Comparison of ENCODE assay signal across 15 cellular contexts in the genomic region with DNA sequence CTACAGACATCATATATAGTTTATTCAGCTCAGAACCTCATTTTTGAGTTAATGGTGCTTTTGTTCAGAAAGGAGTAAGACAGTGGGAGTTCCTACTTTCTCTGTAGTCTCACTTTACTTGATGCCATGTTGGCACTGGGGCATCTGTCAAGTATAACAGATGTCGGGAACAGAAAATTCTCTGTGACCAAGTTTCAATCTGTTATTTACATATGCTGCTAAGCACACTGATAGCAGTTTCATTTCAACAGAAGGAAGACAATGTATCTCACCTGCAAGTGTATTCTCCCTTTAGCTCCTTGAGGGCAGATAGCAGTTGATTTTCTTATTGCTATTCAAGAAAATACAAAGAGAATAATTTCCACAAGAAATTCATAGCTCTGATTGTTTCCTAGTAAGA.
DNase-seq lines count a peak whose midpoint lies in the region; ATAC-seq and TF ChIP-seq lines count a peak whose summit lies in the region.
"Had no signal": no experiment of that assay in that cellular context is flagged by ENCODE, and none has a peak within 500 bp of the region (broad histone marks: within the 10 kb centered on the region; RNA-seq: fewer than 3 reads in every experiment).

No MANE protein-coding gene starts in this region.

- 0 out of 2 replicates have a peak overlapping the region, but pooled peaks have one; percentile 6 for H3K4me2 ChIP-seq in MM.1S (ENCODE audit: low read depth, low read length)
- H3K4me2 ChIP-seq: BLaER1 treated with 17β-estradiol and CSF1 and Interleukin-3, amounts not matched to agents 10 nM and 100 nM had no signal

- no peaks in the 10 kb centered on the region for H3K79me2 ChIP-seq in MM.1S (ENCODE audit: low read length)

- H3K9me2 ChIP-seq in MM.1S (replicated peaks; ENCODE audit: insufficient read depth, low read length) = no peaks in the 10 kb centered on the region

- H3K27ac ChIP-seq in MM.1S (ENCODE audit: low read length) = no peak overlapping the region
- H3K27ac ChIP-seq: BLaER1 treated with 17β-estradiol and CSF1 and Interleukin-3, amounts not matched to agents 10 nM and 100 nM; HL-60 had no signal

- no peak for ATAC-seq in GM18870 (IDR thresholded peaks at IDR 0.05; ENCODE audit: unreplicated experiment)
- ATAC-seq in GM19397 (IDR thresholded peaks at IDR 0.05; ENCODE audit: unreplicated experiment) = no peak
- ATAC-seq: GM12878 had no signal

- H3K36me3 Mint-ChIP-seq in glutamatergic neuron (ENCODE audit: unreplicated experiment) = no peaks in the 10 kb centered on the region
- H3K36me3 Mint-ChIP-seq: CD4-positive, CD25-positive, alpha-beta regulatory T cell had no signal

- peaks cover 4% of the 10 kb centered on the region for H3K27me3 Mint-ChIP-seq in glutamatergic neuron (ENCODE audit: unreplicated experiment)
- H3K27me3 Mint-ChIP-seq: CD4-positive, CD25-positive, alpha-beta regulatory T cell had no signal

- H3K4me3 Mint-ChIP-seq in glutamatergic neuron (ENCODE audit: unreplicated experiment) = peak overlapping the region; percentile 20
- H3K4me3 Mint-ChIP-seq: CD4-positive, CD25-positive, alpha-beta regulatory T cell; HFFc6 had no signal

- H3K4me1 Mint-ChIP-seq in glutamatergic neuron (ENCODE audit: low read depth, unreplicated experiment) = peaks cover 13% of the 10 kb centered on the region
- H3K4me1 Mint-ChIP-seq: CD4-positive, CD25-positive, alpha-beta regulatory T cell had no signal

- TF ChIP-seq CTCF in MM.1S (IDR thresholded peaks at IDR 0.05; ENCODE audit: low read length) (no peak), glutamatergic neuron (IDR thresholded peaks at IDR 0.05; ENCODE audit: partially characterized antibody, unreplicated experiment) (no peak)

- H3K4me3 ChIP-seq in MM.1S (ENCODE audit: low read length) = no peak overlapping the region
- H3K4me3 ChIP-seq: BLaER1 treated with 17β-estradiol and CSF1 and Interleukin-3, amounts not matched to agents 10 nM and 100 nM; GM12878 had no signal

- H3K27me3 ChIP-seq in MM.1S (replicated peaks; ENCODE audit: insufficient read depth, low read length) = no peaks in the 10 kb centered on the region
- H3K27me3 ChIP-seq: BLaER1 treated with 17β-estradiol and CSF1 and Interleukin-3, amounts not matched to agents 10 nM and 100 nM had no signal

- no peaks in the 10 kb centered on the region for H3K9me3 ChIP-seq in MM.1S (replicated peaks; ENCODE audit: insufficient read depth, low read length)

- H2AFZ ChIP-seq in MM.1S (ENCODE audit: low read length) = no peak overlapping the region

- H3K9ac ChIP-seq in MM.1S (ENCODE audit: low read length) = no peak overlapping the region
- H3K9ac ChIP-seq: BLaER1 treated with 17β-estradiol and CSF1 and Interleukin-3, amounts not matched to agents 10 nM and 100 nM had no signal

- H3K4me1 ChIP-seq in MM.1S (ENCODE audit: low read length) = peaks cover 8% of the 10 kb centered on the region; the same call in 1 of the 2 replicates

- H3K9me3 Mint-ChIP-seq in glutamatergic neuron (ENCODE audit: unreplicated experiment) = peaks cover 8% of the 10 kb centered on the region

- H4K20me1 ChIP-seq in MM.1S (ENCODE audit: insufficient read depth, low read length) = no peaks in the 10 kb centered on the region
- H4K20me1 ChIP-seq: BLaER1 treated with 17β-estradiol and CSF1 and Interleukin-3, amounts not matched to agents 10 nM and 100 nM had no signal

- no peaks in the 10 kb centered on the region for H3F3A ChIP-seq in MM.1S (ENCODE audit: insufficient read depth, low read length)

- DNase-seq in DMS 273 (lab: John Stamatoyannopoulos, UW; ENCODE audit: unreplicated experiment) (peak; percentile 86), MM.1S (peak; percentile 76), NCI-H2171 treated with DMSO at 0.1 percent for 48 hours (lab: John Stamatoyannopoulos, UW) (peak; percentile 80), glutamatergic neuron (no peak), RPMI8226 (no peak)
- no peak for DNase-seq in activated effector memory CD4-positive, alpha-beta T cell treated with anti-CD3 and anti-CD28 coated beads, Interleukin-2, amount 50 U/mL, for 16 hours
- DNase-seq: ACHN; CD4-positive, CD25-positive, alpha-beta regulatory T cell; HCEC 1CT; HFFc6 had no signal

- H3K27ac Mint-ChIP-seq in glutamatergic neuron (ENCODE audit: unreplicated experiment) = peak overlapping the region; percentile 43
- H3K27ac Mint-ChIP-seq: CD4-positive, CD25-positive, alpha-beta regulatory T cell; HFFc6 had no signal

- H3K36me3 ChIP-seq in MM.1S (replicated peaks; ENCODE audit: insufficient read depth, low read length) = no peaks in the 10 kb centered on the region
- H3K36me3 ChIP-seq: BLaER1 treated with 17β-estradiol and CSF1 and Interleukin-3, amounts not matched to agents 10 nM and 100 nM had no signal

Comparison
In these comparisons a context has a peak if more than half of its experiments do, and no peak if none do; other contexts are left out.
1. DNase-seq: peak in DMS 273 (single experiment), MM.1S (single experiment) and NCI-H2171 treated with DMSO at 0.1 percent for 48 hours (single experiment); none in glutamatergic neuron (single experiment), activated effector memory CD4-positive, alpha-beta T cell treated with anti-CD3 and anti-CD28 coated beads, Interleukin-2, amount 50 U/mL, for 16 hours (single experiment) and RPMI8226 (single experiment).